Comparison of ENCODE assay signal across 8 cellular contexts in genomic region chr12:82686223-82687019, GRCh38. TPM values are rescaled to one million over a fixed set of nuclear protein-coding genes. Genes with fewer than 3 reads are reported as not detected.
DNase-seq lines count a peak whose midpoint lies in the region; ATAC-seq and TF ChIP-seq lines count a peak whose summit lies in the region.

TMTC2 (plus strand) TSS chr12:82686906.

- peak; percentile 91 for ATAC-seq in GM21717 (IDR thresholded peaks at IDR 0.05; ENCODE audit: unreplicated experiment)
- ATAC-seq in Panc1 = peak; percentile 98
- peak; percentile 91 to 92 for ATAC-seq in activated T-cell treated with anti-CD3 and anti-CD28 coated beads, Interleukin-2, amount 50 U/mL, for 72 hours (replicated peaks in 1 of 2)

- in situ Hi-C loops in Panc1 (cut with HindIII; ENCODE audit: low pct_unique_long_range_greater_than_20kb, low sequenced_read_pairs) = no loop called here

- peaks cover 16% of the 10 kb centered on the region for H3K4me1 Mint-ChIP-seq in activated T-cell treated with anti-CD3 and anti-CD28 coated beads, Interleukin-2, amount 50 U/mL, for 72 hours (ENCODE audit: low read depth)

- intact Hi-C loops in Panc1 (cut with micrococcal nuclease; ENCODE audit: unreplicated experiment) (loop anchor here (5.0 to 10.0 kb wide), 3 partner anchors 304 to 1818 kb away; no protein-coding TSS in a partner anchor), esophagus muscularis mucosa (cut with DNase I) (no loop called here)

- CTCF ChIA-PET in Panc1 (lab: Charles Lee) = interaction anchor here (1.0 kb wide), 1 partner anchor 69 kb away, joined by 3 read pairs; no protein-coding TSS in a partner anchor

- POLR2A ChIA-PET in Panc1 (lab: Charles Lee) = interaction anchor here (0.5 to 0.6 kb wide), 2 partner anchors 88 to 1409 kb away, joined by 3 to 7 read pairs; no protein-coding TSS in a partner anchor

- peak within 1 kb of the TSS; percentile 95 to 100 for H3K4me3 Mint-ChIP-seq in activated T-cell treated with anti-CD3 and anti-CD28 coated beads, Interleukin-2, amount 50 U/mL, for 72 hours

- peak; percentile 87 for TF ChIP-seq EP300 in Ishikawa (IDR thresholded peaks at IDR 0.05; ENCODE audit: borderline replicate concordance)
- no peak for TF ChIP-seq EP300 in esophagus muscularis mucosa (IDR thresholded peaks at IDR 0.05)

- WGBS in esophagus muscularis mucosa = under 1% methylated on average over 25 of the region's 35 CpGs

- H3K27ac ChIP-seq in Panc1 (ENCODE audit: low read length) (peak within 1 kb of the TSS; percentile 70), esophagus muscularis mucosa (replicated peaks in 1 of 4) (peak within 1 kb of the TSS; percentile 82 to 92 (median 91))

- H3K9me3 Mint-ChIP-seq in activated T-cell treated with anti-CD3 and anti-CD28 coated beads, Interleukin-2, amount 50 U/mL, for 72 hours = no peaks in the 10 kb centered on the region

- H3K9me3 ChIP-seq in Panc1 (ENCODE audit: control insufficient read depth, insufficient read depth, low read depth, low read length) (no peaks in the 10 kb centered on the region), esophagus muscularis mucosa (no peaks in the 10 kb centered on the region)

- no peaks in the 10 kb centered on the region for H3K4me1 ChIP-seq in Panc1 (ENCODE audit: control insufficient read depth, insufficient read depth, low read length)
- H3K4me1 ChIP-seq in esophagus muscularis mucosa = peaks cover 7 to 20% (median 17%) of the 10 kb centered on the region in 4 donors

- H3K36me3 ChIP-seq in Panc1 (ENCODE audit: control insufficient read depth, insufficient read depth, low read length) (no peaks in the 10 kb centered on the region; the same call in 1 of the 2 replicates), esophagus muscularis mucosa (no peaks in the 10 kb centered on the region)

- H3K4me3 ChIP-seq in Panc1 (ENCODE audit: low read depth in 2 of 2, low read length in 2 of 2) = peak within 1 kb of the TSS; percentile 73 to 86
- peak within 1 kb of the TSS; percentile 84 to 87 (median 84) for H3K4me3 ChIP-seq in esophagus muscularis mucosa

- H3K27ac Mint-ChIP-seq in activated T-cell treated with anti-CD3 and anti-CD28 coated beads, Interleukin-2, amount 50 U/mL, for 72 hours = peak within 1 kb of the TSS; percentile 82

- no TSS peak for BruUV-seq in Panc1 (replicated peaks; lab: Mats Ljungman, UMichigan)

- TF ChIP-seq CTCF in Panc1 (IDR thresholded peaks at IDR 0.05) = no peak
- no peak for TF ChIP-seq CTCF in esophagus muscularis mucosa (IDR thresholded peaks at IDR 0.05)

- no peak for TF ChIP-seq POLR2A in esophagus muscularis mucosa (IDR thresholded peaks at IDR 0.05; ENCODE audit: low read depth)

- H3K36me3 Mint-ChIP-seq in activated T-cell treated with anti-CD3 and anti-CD28 coated beads, Interleukin-2, amount 50 U/mL, for 72 hours (ENCODE audit: insufficient read depth in 2 of 2) = peaks cover 0 to 1% of the 10 kb centered on the region in 2 donors

- H3K27me3 ChIP-seq in Panc1 (ENCODE audit: control insufficient read depth, insufficient read depth, low read length) (peaks cover 6% of the 10 kb centered on the region), esophagus muscularis mucosa (no peaks in the 10 kb centered on the region)

- H3K27me3 Mint-ChIP-seq in activated T-cell treated with anti-CD3 and anti-CD28 coated beads, Interleukin-2, amount 50 U/mL, for 72 hours (ENCODE audit: low read depth) = peaks cover 19% of the 10 kb centered on the region

- DNase-seq in DMS153 (lab: John Stamatoyannopoulos, UW) (peak; percentile 90), Panc1 (ENCODE audit: low read depth, low spot score) (peak; percentile 39), esophagus muscularis mucosa (ENCODE audit: extremely low spot score) (peak; percentile 95), myocyte (ENCODE audit: low read depth) (peak; percentile 94)
- peak; percentile 94 for DNase-seq in activated T-cell treated with anti-CD3 and anti-CD28 coated beads, Interleukin-2, amount 50 U/mL, for 72 hours
- DNase-seq in stimulated activated CD8-positive, alpha-beta memory T cell treated with anti-CD3 and anti-CD28 coated beads, Interleukin-7, amount 100 ng/mL, for 24 hours (ENCODE audit: low read depth) = peak; percentile 76

- TF ChIP-seq RAD21 in Ishikawa (IDR thresholded peaks at IDR 0.05; ENCODE audit: low read depth) = no peak

TF ChIP-seq in Ishikawa, 13 proteins besides CTCF, POLR2A, EP300 and RAD21:
- TF ChIP-seq TCF12 (IDR thresholded peaks at IDR 0.05; ENCODE audit: low read depth) (peak; percentile 93), CREB1 (IDR thresholded peaks at IDR 0.05; ENCODE audit: low read depth) (no peak), TEAD4 (IDR thresholded peaks at IDR 0.05) (peak; percentile 66), ZBTB7A (IDR thresholded peaks at IDR 0.05; ENCODE audit: low read depth) (peak; percentile 12; the same call in 1 of the 2 replicates), EGR1 (IDR thresholded peaks at IDR 0.05) (no peak), YY1 (IDR thresholded peaks at IDR 0.05; ENCODE audit: low read depth) (no peak), TAF1 (IDR thresholded peaks at IDR 0.05; ENCODE audit: low read depth) (no peak; the same call in 1 of the 2 replicates), REST (IDR thresholded peaks at IDR 0.05; ENCODE audit: low read depth) (no peak), USF1 (IDR thresholded peaks at IDR 0.05) (peak; percentile 54), FOXM1 (IDR thresholded peaks at IDR 0.05; ENCODE audit: borderline replicate concordance, low read depth) (peak; percentile 44; the same call in 1 of the 2 replicates), MAX (IDR thresholded peaks at IDR 0.05) (peak; percentile 59), NFIC (IDR thresholded peaks at IDR 0.05) (peak; percentile 96), CEBPB (IDR thresholded peaks at IDR 0.05) (no peak)
TF ChIP-seq in Ishikawa: peak in this region for 7.

RNA-seq across cellular contexts. Expression of gene TMTC2, which starts in this region (rescaled TPM):
- total RNA-seq in Panc1 (2021; ENCODE audit: unreplicated experiment) = 5.7 TPM
- 2.6 TPM for polyA plus RNA-seq in Panc1 (2012; ENCODE audit: insufficient read length)
- total RNA-seq in activated T-cell treated with anti-CD3 and anti-CD28 coated beads, Interleukin-2, amount 50 U/mL, for 72 hours = 1 to 10 TPM; 4.7 to 9.0 TPM
- total RNA-seq in esophagus muscularis mucosa = 1 to 10 TPM; 4.7 to 8.7 (median 7.3) TPM
- total RNA-seq in myocyte = 0.62 and 0.78 TPM in 2 replicates
- 0.26 TPM for polyA plus RNA-seq in myocyte (2012)

Comparison
In these comparisons a context has a peak if more than half of its experiments do, and no peak if none do; other contexts are left out.
1. Peak in every context shown above with its lines: DNase-seq, ATAC-seq, H3K4me3 ChIP-seq and H3K27ac ChIP-seq.
2. Peak in DNase-seq in myocyte; RNA of the gene not detected or under 1 TPM.
3. DNase-seq: peak in every context shown above with its lines; median percentile 95 in esophagus muscularis mucosa; 94 in activated T-cell treated with anti-CD3 and anti-CD28 coated beads, Interleukin-2, amount 50 U/mL, for 72 hours; 94 in myocyte; 90 in DMS153; 76 in stimulated activated CD8-positive, alpha-beta memory T cell treated with anti-CD3 and anti-CD28 coated beads, Interleukin-7, amount 100 ng/mL, for 24 hours; 39 in Panc1.